In the genomic region with DNA sequence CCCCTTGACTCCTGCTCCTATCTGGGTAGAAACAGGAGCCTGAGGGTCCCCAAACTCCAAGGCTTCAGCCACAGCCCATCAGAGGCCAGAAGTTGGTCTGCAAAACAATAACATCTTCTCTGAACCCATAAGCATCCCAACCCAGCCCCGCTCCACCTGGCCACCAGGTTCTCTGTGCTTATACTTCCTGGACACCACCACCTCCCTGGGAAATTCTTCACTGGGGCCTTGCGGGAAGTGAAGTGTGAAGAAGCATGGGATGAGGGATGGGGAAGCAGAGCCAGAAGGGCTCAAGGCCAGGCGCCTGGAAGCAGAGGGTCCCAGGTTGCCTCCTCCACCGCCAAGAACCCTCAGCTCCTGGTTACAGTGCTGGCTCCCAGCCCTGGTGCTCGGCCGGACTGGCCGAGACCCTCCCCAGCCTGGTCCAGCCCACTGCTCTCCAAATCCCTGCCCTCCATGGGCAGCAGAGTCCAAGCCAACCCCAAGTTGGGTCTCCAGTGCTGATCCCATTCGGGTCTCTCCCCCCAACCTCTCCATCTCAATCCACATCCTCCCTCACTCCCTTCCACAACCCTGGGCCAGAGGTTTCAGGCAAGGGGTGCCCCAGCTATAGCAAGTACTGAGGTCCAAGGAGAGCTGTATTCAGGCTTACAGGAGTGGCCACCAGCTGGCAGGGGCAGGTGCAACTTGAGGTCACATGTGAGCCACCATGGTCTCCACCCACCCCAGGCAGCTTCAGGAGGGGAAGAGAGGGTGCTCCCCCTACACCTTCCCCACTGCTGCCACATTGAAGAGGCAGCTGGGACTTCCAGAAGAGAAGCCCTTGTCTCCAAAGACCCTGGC, we compare ENCODE assay signal across 12 cellular contexts.
DNase-seq lines count a peak whose midpoint lies in the region; ATAC-seq and TF ChIP-seq lines count a peak whose summit lies in the region.
"Had no signal": no experiment of that assay in that cellular context is flagged by ENCODE, and none has a peak within 500 bp of the region (broad histone marks: within the 10 kb centered on the region; RNA-seq: fewer than 3 reads in every experiment).

No MANE protein-coding gene starts in this region.

- peaks cover 68% of the 10 kb centered on the region for H3K79me2 ChIP-seq in parathyroid adenoma

- H3K36me3 ChIP-seq in heart right ventricle (peaks cover 0 to 16% (median 0%) of the 10 kb centered on the region in 9 donors), parathyroid adenoma (ENCODE audit: control insufficient read depth, insufficient read depth, low read length) (no peaks in the 10 kb centered on the region)

- POLR2A ChIA-PET in activated CD4-positive, alpha-beta memory T cell treated with anti-CD3 and anti-CD28 coated beads, Interleukin-2, amount 10 ng/mL, durations not matched to agents 7 days and 5 days (lab: Charles Lee) = no interaction called here

- no peaks in the 10 kb centered on the region for H3K9me3 Mint-ChIP-seq in stimulated activated naive CD8-positive, alpha-beta T cell treated with anti-CD3 and anti-CD28 coated beads, Interleukin-15, amount 100 ng/mL, for 72 hours
- no peaks in the 10 kb centered on the region for H3K9me3 Mint-ChIP-seq in activated CD4-positive, alpha-beta memory T cell treated with anti-CD3 and anti-CD28 coated beads, Interleukin-2, amount 10 ng/mL, durations not matched to agents 7 days and 5 days
- H3K9me3 Mint-ChIP-seq: memory B cell had no signal

- TF ChIP-seq CTCF in heart right ventricle (IDR thresholded peaks at IDR 0.05) = no peak
- no peak for TF ChIP-seq CTCF in parathyroid adenoma (IDR thresholded peaks at IDR 0.05)

- H3K4me3 Mint-ChIP-seq in stimulated activated naive CD8-positive, alpha-beta T cell treated with anti-CD3 and anti-CD28 coated beads, Interleukin-15, amount 100 ng/mL, for 72 hours = no peak overlapping the region
- H3K4me3 Mint-ChIP-seq in activated CD4-positive, alpha-beta memory T cell treated with anti-CD3 and anti-CD28 coated beads, Interleukin-2, amount 10 ng/mL, durations not matched to agents 7 days and 5 days = no peak overlapping the region
- H3K4me3 Mint-ChIP-seq: memory B cell had no signal

- no peak for DNase-seq in stimulated activated naive CD8-positive, alpha-beta T cell treated with anti-CD3 and anti-CD28 coated beads, Interleukin-15, amount 100 ng/mL, for 72 hours
- no peak for DNase-seq in stimulated activated naive CD8-positive, alpha-beta T cell treated with anti-CD3 and anti-CD28 coated beads, Interleukin-15, Interleukin-2, amounts not matched to agents 100 U/mL and 50 U/mL, for 24 hours
- DNase-seq in heart right ventricle (peak in 1 of 2 donors; percentile 45), medulla oblongata (ENCODE audit: extremely low spot score) (no peak), left colon (no peak)
- no peak for DNase-seq in activated effector memory CD4-positive, alpha-beta T cell treated with Interleukin-2 at 50 U/mL for 16 hours
- no peak for DNase-seq in activated CD4-positive, alpha-beta memory T cell treated with anti-CD3 and anti-CD28 coated beads, Interleukin-2, amount 10 ng/mL, durations not matched to agents 7 days and 5 days
- DNase-seq: PC-9; stimulated activated CD4-positive, alpha-beta T cell treated with anti-CD3 and anti-CD28 coated beads, Interleukin-1b, Interleukin-23, amount 100 ng/mL, for 48 hours had no signal

- H2AFZ ChIP-seq in parathyroid adenoma = no peak overlapping the region
- H2AFZ ChIP-seq: PC-9 had no signal

- intact Hi-C loops in heart right ventricle (cut with DNase I) = loop anchor here in 8 of 10 donors (2.0 to 10.0 kb wide), 9 partner anchors 35 to 150 kb away; no protein-coding TSS in a partner anchor
- intact Hi-C loops in left colon (cut with DNase I, micrococcal nuclease) = no loop called here

- H3K4me3 ChIP-seq in heart right ventricle = peak overlapping the region; percentile 54 to 98 (median 79)
- peak overlapping the region; percentile 37 for H3K4me3 ChIP-seq in parathyroid adenoma (ENCODE audit: low read depth, low read length)
- H3K4me3 ChIP-seq: PC-9 had no signal

- CTCF ChIA-PET in activated CD4-positive, alpha-beta memory T cell treated with anti-CD3 and anti-CD28 coated beads, Interleukin-2, amount 10 ng/mL, durations not matched to agents 7 days and 5 days (lab: Charles Lee) = no interaction called here

- H3K4me1 ChIP-seq in heart right ventricle = peaks cover 34 to 80% (median 69%) of the 10 kb centered on the region in 9 donors
- peaks cover 71% of the 10 kb centered on the region for H3K4me1 ChIP-seq in parathyroid adenoma

- H3K9me3 ChIP-seq in heart right ventricle = no peaks in the 10 kb centered on the region
- no peaks in the 10 kb centered on the region for H3K9me3 ChIP-seq in parathyroid adenoma (ENCODE audit: control insufficient read depth, low read length)

- H3K4me2 ChIP-seq in parathyroid adenoma (ENCODE audit: low read length) = peak overlapping the region; percentile 51

- peak; percentile 3 for ATAC-seq in stimulated activated naive CD8-positive, alpha-beta T cell treated with anti-CD3 and anti-CD28 coated beads, Interleukin-15, amount 100 ng/mL, for 72 hours
- ATAC-seq in stimulated activated naive CD8-positive, alpha-beta T cell treated with anti-CD3 and anti-CD28 coated beads, Interleukin-15, Interleukin-2, amounts not matched to agents 100 U/mL and 50 U/mL, for 24 hours = no peak
- ATAC-seq in heart right ventricle = peak in 6 of 8 donors; percentile 2 to 31 (median 17)
- ATAC-seq in left colon = no peak
- ATAC-seq: HCT116 had no signal

- H3K27me3 Mint-ChIP-seq in stimulated activated naive CD8-positive, alpha-beta T cell treated with anti-CD3 and anti-CD28 coated beads, Interleukin-15, amount 100 ng/mL, for 72 hours = peaks cover 52% of the 10 kb centered on the region
- H3K27me3 Mint-ChIP-seq in activated CD4-positive, alpha-beta memory T cell treated with anti-CD3 and anti-CD28 coated beads, Interleukin-2, amount 10 ng/mL, durations not matched to agents 7 days and 5 days = peaks cover 23% of the 10 kb centered on the region

- H3K9ac ChIP-seq in parathyroid adenoma = no peak overlapping the region

- WGBS in heart right ventricle, 2 donors = 13 to 19% methylated on average over 8 of the region's 8 CpGs

- H3K27ac ChIP-seq in heart right ventricle (peak overlapping the region; percentile 84 to 99 (median 96)), parathyroid adenoma (peak overlapping the region; percentile 29)
- H3K27ac ChIP-seq: PC-9 had no signal

- no peaks in the 10 kb centered on the region for H3K36me3 Mint-ChIP-seq in activated CD4-positive, alpha-beta memory T cell treated with anti-CD3 and anti-CD28 coated beads, Interleukin-2, amount 10 ng/mL, durations not matched to agents 7 days and 5 days (ENCODE audit: low read depth)
- H3K36me3 Mint-ChIP-seq: memory B cell had no signal

- H3K27me3 ChIP-seq in heart right ventricle = no peaks in the 10 kb centered on the region
- no peaks in the 10 kb centered on the region for H3K27me3 ChIP-seq in parathyroid adenoma (ENCODE audit: control insufficient read depth, insufficient read depth, low read length)

- no peaks in the 10 kb centered on the region for H3K4me1 Mint-ChIP-seq in stimulated activated naive CD8-positive, alpha-beta T cell treated with anti-CD3 and anti-CD28 coated beads, Interleukin-15, amount 100 ng/mL, for 72 hours
- peaks cover 8% of the 10 kb centered on the region for H3K4me1 Mint-ChIP-seq in activated CD4-positive, alpha-beta memory T cell treated with anti-CD3 and anti-CD28 coated beads, Interleukin-2, amount 10 ng/mL, durations not matched to agents 7 days and 5 days
- H3K4me1 Mint-ChIP-seq: memory B cell had no signal

- H3K27ac Mint-ChIP-seq in stimulated activated naive CD8-positive, alpha-beta T cell treated with anti-CD3 and anti-CD28 coated beads, Interleukin-15, amount 100 ng/mL, for 72 hours = peak overlapping the region in 1 of 2 donors; percentile 55
- H3K27ac Mint-ChIP-seq in activated CD4-positive, alpha-beta memory T cell treated with anti-CD3 and anti-CD28 coated beads, Interleukin-2, amount 10 ng/mL, durations not matched to agents 7 days and 5 days = no peak overlapping the region
- H3K27ac Mint-ChIP-seq: memory B cell had no signal

Comparison
In these comparisons a context has a peak if more than half of its experiments do, and no peak if none do; other contexts are left out.
1. ATAC-seq: peak in stimulated activated naive CD8-positive, alpha-beta T cell treated with anti-CD3 and anti-CD28 coated beads, Interleukin-15, amount 100 ng/mL, for 72 hours (single experiment) and heart right ventricle (6 of 8); none in stimulated activated naive CD8-positive, alpha-beta T cell treated with anti-CD3 and anti-CD28 coated beads, Interleukin-15, Interleukin-2, amounts not matched to agents 100 U/mL and 50 U/mL, for 24 hours (single experiment) and left colon (single experiment).
2. intact Hi-C loops: an anchor here in heart right ventricle (2.0 to 10.0 kb wide); none called in left colon.